In genomic region chr16:52770828-52771227, GRCh38 we compare ENCODE assay signal across 19 cellular contexts.
DNase-seq lines count a peak whose midpoint lies in the region; ATAC-seq lines count a peak whose summit lies in the region.
"Had no signal": no experiment of that assay in that cellular context is flagged by ENCODE, and none has a peak within 500 bp of the region (broad histone marks: within the 10 kb centered on the region; RNA-seq: fewer than 3 reads in every experiment).

No MANE protein-coding gene starts in this region.

- no peak overlapping the region for H2BK15ac ChIP-seq in neuronal stem cell (ENCODE audit: low read length)

- H3K79me1 ChIP-seq in neuronal stem cell (ENCODE audit: low read depth, low read length), result no peaks in the 10 kb centered on the region

- H3K4me2 ChIP-seq in neuronal stem cell (ENCODE audit: insufficient read depth, low read length, poor library complexity, severe bottlenecking), result no peak overlapping the region
- H3K4me2 ChIP-seq: BLaER1 treated with 17β-estradiol and CSF1 and Interleukin-3, amounts not matched to agents 10 nM and 100 nM had no signal

- H2BK12ac ChIP-seq in neuronal stem cell (ENCODE audit: low read length), result no peak overlapping the region

- H3K9ac ChIP-seq in neuronal stem cell (ENCODE audit: low read depth, low read length, poor library complexity), result peak overlapping the region; percentile 12
- H3K9ac ChIP-seq: BLaER1 treated with 17β-estradiol and CSF1 and Interleukin-3, amounts not matched to agents 10 nM and 100 nM had no signal

- H2AFZ ChIP-seq in neuronal stem cell (ENCODE audit: low read length), result no peak overlapping the region

- H3K9me3 ChIP-seq in neuronal stem cell (replicated peaks in 1 of 2; ENCODE audit: control insufficient read depth in 2 of 2, insufficient read depth in 1 of 2, low read depth in 1 of 2, low read length in 2 of 2), result no peaks in the 10 kb centered on the region
- H3K9me3 ChIP-seq: BE2C; BLaER1 treated with 17β-estradiol and CSF1 and Interleukin-3, amounts not matched to agents 10 nM and 100 nM; HAP-1 had no signal

- H2BK120ac ChIP-seq in neuronal stem cell (ENCODE audit: low read depth, low read length), result no peak overlapping the region

- H3K27ac ChIP-seq in neuronal stem cell (replicated peaks; ENCODE audit: low read length), result no peak overlapping the region
- H3K27ac ChIP-seq: 22Rv1; BLaER1 treated with 17β-estradiol and CSF1 and Interleukin-3, amounts not matched to agents 10 nM and 100 nM had no signal

- no CpG with 5 or more reads among the region's 4 CpGs for WGBS in neuronal stem cell (ENCODE audit: extremely low coverage in 2 of 2, insufficient read length in 2 of 2, insufficient replicate concordance in 1 of 2), 2 donors

- DNase-seq in DMS79 (lab: John Stamatoyannopoulos, UW) (peak; percentile 32), DMS79 treated with DMSO at 0.1 percent for 48 hours (lab: John Stamatoyannopoulos, UW) (no peak), NCI-H748 (lab: John Stamatoyannopoulos, UW; ENCODE audit: unreplicated experiment) (peak; percentile 47), NCI-H748 treated with DMSO at 0.1 percent for 48 hours (lab: John Stamatoyannopoulos, UW) (no peak), neuronal stem cell (ENCODE audit: low spot score) (no peak)
- no peak for DNase-seq in activated CD8-positive, alpha-beta memory T cell treated with anti-CD3 and anti-CD28 coated beads for 24 hours
- DNase-seq: AML-193; BE2C; CD4-positive, alpha-beta T cell; CD8-positive, alpha-beta memory T cell; DMS 273 treated with DMSO at 0.1 percent for 48 hours; DND-41; GOT3; HFFc6 had no signal

- no peaks in the 10 kb centered on the region for H3K36me3 ChIP-seq in neuronal stem cell (replicated peaks in 1 of 2; ENCODE audit: control insufficient read depth in 2 of 2, insufficient read depth in 2 of 2, low read length in 2 of 2)
- H3K36me3 ChIP-seq: BE2C; BLaER1 treated with 17β-estradiol and CSF1 and Interleukin-3, amounts not matched to agents 10 nM and 100 nM; HAP-1 had no signal

- no peaks in the 10 kb centered on the region for H3K4me1 ChIP-seq in neuronal stem cell (ENCODE audit: control insufficient read depth in 2 of 2, insufficient read depth in 1 of 2, low read depth in 1 of 2, low read length in 2 of 2)
- H3K4me1 ChIP-seq: BE2C; BLaER1 treated with 17β-estradiol and CSF1 and Interleukin-3, amounts not matched to agents 10 nM and 100 nM; HAP-1 had no signal

- H3K4ac ChIP-seq in neuronal stem cell (ENCODE audit: low read length), result no peak overlapping the region

- H2BK5ac ChIP-seq in neuronal stem cell (ENCODE audit: low read length), result no peak overlapping the region

- no peak overlapping the region for H4K8ac ChIP-seq in neuronal stem cell (ENCODE audit: low read depth, low read length)

- H3K23ac ChIP-seq in neuronal stem cell (ENCODE audit: low read depth, low read length, poor library complexity), result no peak overlapping the region

- H3K4me3 ChIP-seq in neuronal stem cell (ENCODE audit: low read length in 2 of 2), result no peak overlapping the region
- H3K4me3 ChIP-seq: BLaER1 treated with 17β-estradiol and CSF1 and Interleukin-3, amounts not matched to agents 10 nM and 100 nM; HAP-1 had no signal

- H3K14ac ChIP-seq in neuronal stem cell (ENCODE audit: low read length), result no peak overlapping the region

- no peak overlapping the region for H4K91ac ChIP-seq in neuronal stem cell (ENCODE audit: low read depth, low read length, poor library complexity)

- H2AK5ac ChIP-seq in neuronal stem cell (ENCODE audit: low read depth, low read length), result no peak overlapping the region

- ATAC-seq in HG03045 (IDR thresholded peaks at IDR 0.05; ENCODE audit: unreplicated experiment) (no peak), HG02642 (IDR thresholded peaks at IDR 0.05; ENCODE audit: poor library complexity, unreplicated experiment) (no peak)

- H3K27me3 ChIP-seq in neuronal stem cell (ENCODE audit: control insufficient read depth in 3 of 3, insufficient read depth in 3 of 3, low read depth in 1 of 3, low read length in 3 of 3), result no peaks in the 10 kb centered on the region
- H3K27me3 ChIP-seq: BLaER1 treated with 17β-estradiol and CSF1 and Interleukin-3, amounts not matched to agents 10 nM and 100 nM had no signal

- H3K18ac ChIP-seq in neuronal stem cell (ENCODE audit: low read length), result no peak overlapping the region

Comparison
In these comparisons a context has a peak if more than half of its experiments do, and no peak if none do; other contexts are left out.
1. DNase-seq: peak in DMS79 (single experiment) and NCI-H748 (single experiment); none in DMS79 treated with DMSO at 0.1 percent for 48 hours (single experiment), NCI-H748 treated with DMSO at 0.1 percent for 48 hours (single experiment), neuronal stem cell (single experiment) and activated CD8-positive, alpha-beta memory T cell treated with anti-CD3 and anti-CD28 coated beads for 24 hours (single experiment).